7 cellular contexts compared by ENCODE assay signal in the genomic region with DNA sequence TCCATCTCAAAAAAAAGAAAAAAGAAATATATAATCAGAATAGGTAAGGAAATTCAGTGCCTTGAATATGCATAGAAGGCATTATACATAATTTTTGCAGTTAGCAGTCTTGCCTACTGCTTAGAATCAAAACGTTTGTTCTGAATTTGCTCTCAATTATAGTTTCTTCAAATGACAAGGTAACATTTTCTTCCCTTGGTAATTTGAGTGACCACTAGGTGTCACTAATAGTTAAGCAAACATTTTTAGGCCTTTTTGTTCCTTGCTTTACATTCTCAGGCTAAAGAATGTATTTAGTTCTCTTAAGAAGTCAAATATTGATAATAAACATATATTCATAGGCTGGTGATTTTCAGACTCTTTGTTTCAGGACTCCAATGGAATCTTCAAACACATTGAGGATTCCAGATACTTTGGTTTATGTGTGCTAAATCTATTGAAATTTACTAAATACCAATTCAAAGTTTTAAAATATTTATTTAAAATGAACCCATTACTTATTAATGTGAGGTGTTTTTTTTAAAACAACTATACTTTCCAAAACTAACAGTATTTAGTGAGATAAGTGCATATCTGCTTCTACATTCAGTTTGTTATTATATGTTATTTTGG. TPM values are rescaled to one million over a fixed set of nuclear protein-coding genes. Genes with fewer than 3 reads are reported as not detected.
DNase-seq lines count a peak whose midpoint lies in the region; ATAC-seq, FAIRE-seq and TF ChIP-seq lines count a peak whose summit lies in the region.

No MANE protein-coding gene starts in this region.

- H3K27me3 ChIP-seq in stomach = no peaks in the 10 kb centered on the region

- no peak for ATAC-seq in HG02938 (IDR thresholded peaks at IDR 0.05; ENCODE audit: unreplicated experiment)
- ATAC-seq in HG02884 (IDR thresholded peaks at IDR 0.05; ENCODE audit: unreplicated experiment) = no peak

- H3K36me3 ChIP-seq in stomach = peaks cover 9 to 69% (median 64%) of the 10 kb centered on the region in 4 donors

- TF ChIP-seq CTCF in stomach (IDR thresholded peaks at IDR 0.05) = peak in 5 of 7 experiments; percentile 22 to 69 (median 54)

- whole genome bisulfite sequencing in stomach, 5 donors = 2 to 4% (median 3%) methylated on average over 1 of the region's 1 CpG

- no peak overlapping the region for H3K27ac ChIP-seq in stomach

- H3K4me1 ChIP-seq in stomach = no peaks in the 10 kb centered on the region

- H3K9me3 ChIP-seq in stomach = no peaks in the 10 kb centered on the region

- intact Hi-C loops in stomach (cut with DNase I; ENCODE audit: low total_unique reads) = loop anchor here (5.0 kb wide), 1 partner anchor 107 kb away; no protein-coding TSS in a partner anchor

- peak; percentile 16 for DNase-seq in GM04504 (ENCODE audit: low read depth)
- peak; percentile 61 for DNase-seq in LoVo (ENCODE audit: low spot score)
- peak; percentile 39 for DNase-seq in glomerular endothelial cell (ENCODE audit: extremely low read depth, low read depth, low spot score)
- no peak for DNase-seq in stomach

- TF ChIP-seq EP300 in stomach (IDR thresholded peaks at IDR 0.05) = no peak

- no peak for TF ChIP-seq POLR2A in stomach (IDR thresholded peaks at IDR 0.05)

- peak; percentile 94 for FAIRE-seq in TTC549 (lab: Jason Lieb, UNC)

- H3K4me3 ChIP-seq in stomach = no peak overlapping the region

RNA-seq across cellular contexts. Expression of a gene that starts 55.0 kb away (rescaled TPM):
- 0.99 and 2.0 TPM in 2 replicates for total RNA-seq in glomerular endothelial cell
- total RNA-seq in stomach = 10 to 100 TPM in 1 of 5 donors, 1 to 10 TPM in 4; 1.2 to 17.9 (median 2.9) TPM
- polyA plus RNA-seq in stomach = 1 to 10 TPM; 1.4 to 5.2 (median 1.8) TPM
